Comparison of ENCODE assay signal across 9 cellular contexts in genomic region chr19:18000480-18000980, GRCh38. TPM values are rescaled to one million over a fixed set of nuclear protein-coding genes. Genes with fewer than 3 reads are reported as not detected.
DNase-seq lines count a peak whose midpoint lies in the region; ATAC-seq and TF ChIP-seq lines count a peak whose summit lies in the region.
"Had no signal": no experiment of that assay in that cellular context is flagged by ENCODE, and none has a peak within 500 bp of the region (broad histone marks: within the 10 kb centered on the region; RNA-seq: fewer than 3 reads in every experiment).

No MANE protein-coding gene starts in this region.

- intact Hi-C loops in PC-3 (cut with micrococcal nuclease), result no loop called here

- H3K27ac ChIP-seq in PC-3 (ENCODE audit: low read length) (peak overlapping the region; percentile 76), epithelial cell of prostate (peak overlapping the region; percentile 50)

- H3K4me3 ChIP-seq in PC-3 (ENCODE audit: low read length), result peak overlapping the region; percentile 98; the same call in 1 of the 2 replicates
- H3K4me3 ChIP-seq in skeletal muscle cell (ENCODE audit: low read depth, low read length), result peak overlapping the region; percentile 74

- CTCF ChIA-PET in PC-3 (lab: Charles Lee), result interaction anchor here (0.6 to 1.1 kb wide), 4 partner anchors 52 to 167 kb away, joined by 3 to 31 read pairs (median 6); partner anchors contain the start of gene CCDC124

- H3K79me2 ChIP-seq in PC-3 (ENCODE audit: low read length), result peaks cover 21% of the 10 kb centered on the region

- H2AFZ ChIP-seq in PC-3 (ENCODE audit: low read length), result peak overlapping the region; percentile 59; the same call in 1 of the 2 replicates

- peak; percentile 35 for DNase-seq in GM19240 (ENCODE audit: insufficient read length, low spot score)
- DNase-seq in PC-3, result no peak
- DNase-seq in epithelial cell of prostate (ENCODE audit: low read depth, low spot score), result no peak
- no peak for DNase-seq in skeletal muscle cell (ENCODE audit: low read depth)
- DNase-seq in stimulated activated naive CD4-positive, alpha-beta T cell treated with Interleukin-2 at 50 U/mL for 16 hours (lab: John Stamatoyannopoulos, UW), result no peak
- DNase-seq in HPDE6-E6E7 (ENCODE audit: extremely low spot score), result no peak
- no peak for DNase-seq in NCI-H226
- no peak for DNase-seq in foreskin melanocyte

- no peaks in the 10 kb centered on the region for H3K9me3 ChIP-seq in PC-3 (ENCODE audit: low read length)

- H4K20me1 ChIP-seq in PC-3 (ENCODE audit: low read length), result no peaks in the 10 kb centered on the region

- H3K9me2 ChIP-seq in PC-3 (replicated peaks; ENCODE audit: low read length), result no peaks in the 10 kb centered on the region

- peak; percentile 13 for ATAC-seq in PC-3

- peaks cover 20% of the 10 kb centered on the region for H3K4me1 ChIP-seq in PC-3 (ENCODE audit: insufficient read depth, low read length)

- no peaks in the 10 kb centered on the region for H3K36me3 ChIP-seq in PC-3 (ENCODE audit: low read depth, low read length)

- no peaks in the 10 kb centered on the region for H3K27me3 ChIP-seq in PC-3 (ENCODE audit: low read length)

- POLR2A ChIA-PET in PC-3 (lab: Charles Lee; ENCODE audit: unreplicated experiment), result no interaction called here

- H3K4me2 ChIP-seq in PC-3 (ENCODE audit: low read length), result peak overlapping the region; percentile 100

- no TSS peak for BruUV-seq in PC-3 (replicated peaks; lab: Mats Ljungman, UMichigan)

- no peak for TF ChIP-seq CTCF in PC-3 (conservative IDR thresholded peaks at IDR 0.05; ENCODE audit: low read depth, low read length)

- peaks cover 6% of the 10 kb centered on the region for H3F3A ChIP-seq in PC-3 (ENCODE audit: low read length, unreplicated experiment)

- peak overlapping the region; percentile 88; the same call in 1 of the 2 replicates for H3K9ac ChIP-seq in PC-3 (ENCODE audit: low read length)

RNA-seq across cellular contexts. Expression of gene ARRDC2, which starts 7.4 kb away (rescaled TPM):
- 27.7 and 38.5 TPM in 2 replicates for total RNA-seq in PC-3 (2014; rRNA removed)

RNA-seq across cellular contexts. Expression of gene KCNN1, which starts 33.6 kb away (rescaled TPM):
- not detected in 2 replicates for total RNA-seq in PC-3 (2014; rRNA removed)
- total RNA-seq: T-helper 2 cell treated with Interferon-gamma antibody and Interleukin-4, amounts not matched to agents 100 ng/mL and 5 ng/mL, for 36 hours had no signal
